1 cellular context compared by ENCODE assay signal in genomic region chr3:186614266-186614596, GRCh38.
TF ChIP-seq lines count a peak whose summit lies in the region.

No MANE protein-coding gene starts in this region.

TF ChIP-seq in H1, 55 proteins besides CTCF, POLR2A, EP300 and RAD21:
- TF ChIP-seq GTF2F1 (IDR thresholded peaks at IDR 0.05; ENCODE audit: borderline replicate concordance, low read depth, low read length) (no peak), CEBPB (IDR thresholded peaks at IDR 0.05; ENCODE audit: low read depth, low read length) (no peak), USF2 (IDR thresholded peaks at IDR 0.05; ENCODE audit: low read length) (no peak), RXRA (IDR thresholded peaks at IDR 0.05; ENCODE audit: insufficient read depth, low read depth, low read length) (no peak), RBBP5 (IDR thresholded peaks at IDR 0.05; ENCODE audit: borderline replicate concordance, low read depth, low read length) (no peak), MAX (IDR thresholded peaks at IDR 0.05) (no peak), SRF (IDR thresholded peaks at IDR 0.05; ENCODE audit: low read depth, low read length) (no peak), E2F6 (IDR thresholded peaks at IDR 0.05) (no peak), KDM1A (IDR thresholded peaks at IDR 0.05; ENCODE audit: borderline replicate concordance, low read length) (no peak), HDAC2 (IDR thresholded peaks at IDR 0.05; ENCODE audit: borderline replicate concordance in 1 of 2, low read depth in 2 of 2, low read length in 2 of 2) (no peak), FOSL1 (IDR thresholded peaks at IDR 0.05; ENCODE audit: insufficient read depth, low read depth, low read length) (no peak), GABPA (IDR thresholded peaks at IDR 0.05; ENCODE audit: borderline replicate concordance, insufficient read depth, low read length) (no peak), POLR2AphosphoS5 (IDR thresholded peaks at IDR 0.05; ENCODE audit: low read depth, low read length) (no peak), CREB1 (IDR thresholded peaks at IDR 0.05) (no peak), RFX5 (IDR thresholded peaks at IDR 0.05; ENCODE audit: borderline replicate concordance, low read depth, low read length) (no peak), JUND (IDR thresholded peaks at IDR 0.05; ENCODE audit: low read length) (no peak)
